20 cellular contexts compared by ENCODE assay signal in genomic region chr10:79339266-79339665, GRCh38.
"Had no signal": no experiment of that assay in that cellular context is flagged by ENCODE, and none has a peak within 500 bp of the region (broad histone marks: within the 10 kb centered on the region; RNA-seq: fewer than 3 reads in every experiment).

No MANE protein-coding gene starts in this region.

- H3K36me3 ChIP-seq: heart right ventricle, lower lobe of right lung, thoracic aorta had no signal

- ATAC-seq: heart right ventricle; lower lobe of right lung; naive thymus-derived CD4-positive, alpha-beta T cell; T-cell; WTC11 had no signal

- H3K36me3 Mint-ChIP-seq: activated naive CD4-positive, alpha-beta T cell treated with anti-CD3 and anti-CD28 coated beads, Interleukin-2, amount 10 ng/mL, durations not matched to agents 7 days and 5 days; T-cell had no signal

- H3K4me3 ChIP-seq: coronary artery, heart right ventricle, lower lobe of right lung, thoracic aorta had no signal

- H3K4me3 Mint-ChIP-seq: activated naive CD4-positive, alpha-beta T cell treated with anti-CD3 and anti-CD28 coated beads, Interleukin-2, amount 10 ng/mL, durations not matched to agents 7 days and 5 days; naive thymus-derived CD4-positive, alpha-beta T cell; T-cell; WTC11 had no signal

- DNase-seq: activated CD4-positive, alpha-beta T cell treated with anti-CD3 and anti-CD28 coated beads, Interleukin-2, amount 50 U/mL, for 48 hours; activated naive CD4-positive, alpha-beta T cell treated with anti-CD3 and anti-CD28 coated beads, Interleukin-2, amount 10 ng/mL, durations not matched to agents 7 days and 5 days; amygdala; cerebellar nuclear complex; erythroblast; foreskin fibroblast; heart right ventricle; kidney; lower lobe of right lung; mesendoderm; naive thymus-derived CD4-positive, alpha-beta T cell; retina; stimulated activated CD4-positive, alpha-beta T cell treated with anti-CD3 and anti-CD28 coated beads, Interleukin-4, amount 100 ng/mL, for 1 hour; stimulated activated naive CD4-positive, alpha-beta T cell treated with Interleukin-2 at 50 U/mL for 16 hours; T-cell; T1000 had no signal

- H3K27ac Mint-ChIP-seq: activated naive CD4-positive, alpha-beta T cell treated with anti-CD3 and anti-CD28 coated beads, Interleukin-2, amount 10 ng/mL, durations not matched to agents 7 days and 5 days; progenitor cell of endocrine pancreas; T-cell; WTC11 had no signal

- H3K27me3 Mint-ChIP-seq: naive thymus-derived CD4-positive, alpha-beta T cell; T-cell had no signal

- H3K9me3 ChIP-seq: heart right ventricle, lower lobe of right lung, thoracic aorta had no signal

- H3K27ac ChIP-seq: coronary artery, heart right ventricle, lower lobe of right lung, thoracic aorta had no signal

- H3K4me1 ChIP-seq: lower lobe of right lung had no signal

- H3K9me3 Mint-ChIP-seq: T-cell had no signal

- H3K27me3 ChIP-seq: heart right ventricle had no signal
